In the genomic region with DNA sequence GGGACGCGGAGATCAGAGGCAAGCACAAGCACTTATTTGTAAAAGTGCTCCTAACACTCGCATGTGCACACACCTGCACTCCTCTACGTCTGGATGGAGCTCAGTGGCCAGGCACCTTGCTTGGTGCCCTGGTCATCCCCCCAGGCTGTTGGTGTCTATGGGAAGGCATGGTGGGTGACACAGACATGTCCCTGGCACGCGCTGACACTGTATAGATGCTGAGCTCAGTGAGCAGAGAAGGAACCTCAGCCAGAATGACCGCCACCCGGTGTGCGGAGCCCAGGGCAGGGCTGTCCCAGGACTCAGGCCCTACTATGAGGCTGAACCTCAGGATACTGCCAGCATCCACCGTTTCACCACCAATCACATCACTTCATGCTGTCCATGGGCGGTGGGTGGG, we compare ENCODE assay signal across 15 cellular contexts.
"Had no signal": no experiment of that assay in that cellular context is flagged by ENCODE, and none has a peak within 500 bp of the region (broad histone marks: within the 10 kb centered on the region; RNA-seq: fewer than 3 reads in every experiment).

No MANE protein-coding gene starts in this region.

- H3K4me1 Mint-ChIP-seq: nephron progenitor cell had no signal

- H3K4me2 ChIP-seq: smooth muscle cell had no signal

- ATAC-seq: foreskin keratinocyte; naive thymus-derived CD4-positive, alpha-beta T cell; stimulated activated naive CD8-positive, alpha-beta T cell treated with anti-CD3 and anti-CD28 coated beads, Interleukin-15, Interleukin-2, amounts not matched to agents 100 U/mL and 50 U/mL, for 24 hours had no signal

- H3K9me3 ChIP-seq: heart left ventricle, neutrophil, right atrium auricular region, suprapubic skin, thyroid gland, uterus had no signal

- H3K4me3 Mint-ChIP-seq: naive thymus-derived CD4-positive, alpha-beta T cell; nephron progenitor cell; type B pancreatic cell had no signal

- H3K4me1 ChIP-seq: foreskin keratinocyte, heart left ventricle, right atrium auricular region, suprapubic skin, thyroid gland, uterus had no signal

- H3K36me3 ChIP-seq: neutrophil, uterus had no signal

- H3K27me3 Mint-ChIP-seq: naive thymus-derived CD4-positive, alpha-beta T cell; type B pancreatic cell had no signal

- H3K27ac ChIP-seq: foreskin keratinocyte, heart left ventricle, neutrophil, right atrium auricular region, suprapubic skin, thyroid gland, uterus had no signal

- H3K4me3 ChIP-seq: heart left ventricle, right atrium auricular region, smooth muscle cell, suprapubic skin, thyroid gland, uterus had no signal

- H3K27me3 ChIP-seq: foreskin keratinocyte, heart left ventricle, neutrophil, right atrium auricular region, suprapubic skin, thyroid gland, uterus had no signal

- H3K9me3 Mint-ChIP-seq: nephron progenitor cell, type B pancreatic cell had no signal

- H3K27ac Mint-ChIP-seq: naive thymus-derived CD4-positive, alpha-beta T cell; nephron progenitor cell; type B pancreatic cell had no signal

- DNase-seq: effector memory CD4-positive, alpha-beta T cell; foreskin keratinocyte; heart left ventricle; hippocampal formation; naive thymus-derived CD4-positive, alpha-beta T cell; nephron progenitor cell; stimulated activated CD4-positive, alpha-beta T cell treated with anti-CD3 and anti-CD28 coated beads, Interleukin-2, amount 100 ng/mL, for 48 hours; stimulated activated naive CD8-positive, alpha-beta T cell treated with anti-CD3 and anti-CD28 coated beads, Interleukin-15, Interleukin-2, amounts not matched to agents 100 U/mL and 50 U/mL, for 24 hours; thyroid gland; uterus had no signal
